Comparison of ENCODE assay signal across 8 cellular contexts in genomic region chr21:15826147-15826780, GRCh38.
A peak's percentile ranks its signal among the peaks of the same experiment; 100 is the strongest.
DNase-seq lines count a peak whose midpoint lies in the region; ATAC-seq and TF ChIP-seq lines count a peak whose summit lies in the region.

No MANE protein-coding gene starts in this region.

- no peak overlapping the region for H3K4me3 ChIP-seq in CD4-positive, CD25-positive, alpha-beta regulatory T cell (ENCODE audit: low read depth, low read length)
- H3K4me3 ChIP-seq in esophagus squamous epithelium (no peak overlapping the region), neural progenitor cell (no peak overlapping the region)

- H3K4me1 ChIP-seq in CD4-positive, CD25-positive, alpha-beta regulatory T cell (ENCODE audit: control insufficient read depth, insufficient read depth, low read length, poor library complexity, severe bottlenecking), result peaks cover 20% of the 10 kb centered on the region
- no peaks in the 10 kb centered on the region for H3K4me1 ChIP-seq in esophagus squamous epithelium
- no peaks in the 10 kb centered on the region for H3K4me1 ChIP-seq in neural progenitor cell

- no peaks in the 10 kb centered on the region for H3K9me3 Mint-ChIP-seq in CD4-positive, CD25-positive, alpha-beta regulatory T cell
- H3K9me3 Mint-ChIP-seq in neural progenitor cell, result no peaks in the 10 kb centered on the region

- WGBS in esophagus squamous epithelium, 2 donors, result 43 to 51% methylated on average over 5 of the region's 5 CpGs

- ATAC-seq in CD4-positive, CD25-positive, alpha-beta regulatory T cell (ENCODE audit: low read depth in 2 of 2), result peak; percentile 44 to 49
- ATAC-seq in GM18498 (IDR thresholded peaks at IDR 0.05; ENCODE audit: unreplicated experiment), result peak; percentile 69
- ATAC-seq in HG03342 (IDR thresholded peaks at IDR 0.05; ENCODE audit: unreplicated experiment), result peak; percentile 69
- peak; percentile 82 for ATAC-seq in SK-N-SH treated with all-trans-retinoic acid at 6 μM for 48 hours
- no peak for ATAC-seq in GM19328 (IDR thresholded peaks at IDR 0.05; ENCODE audit: unreplicated experiment)

- H4K20me1 ChIP-seq in neural progenitor cell (ENCODE audit: low read depth), result no peaks in the 10 kb centered on the region

- TF ChIP-seq CTCF in esophagus squamous epithelium (IDR thresholded peaks at IDR 0.05), result peak in 5 of 6 experiments; percentile 46 to 67 (median 56)
- peak; percentile 71 for TF ChIP-seq CTCF in neural progenitor cell (IDR thresholded peaks at IDR 0.05)

- peaks cover 10% of the 10 kb centered on the region for H3F3A ChIP-seq in neural progenitor cell (ENCODE audit: low read depth)

- peaks cover 32% of the 10 kb centered on the region for H3K36me3 ChIP-seq in CD4-positive, CD25-positive, alpha-beta regulatory T cell (ENCODE audit: control insufficient read depth, insufficient read depth, low read length)
- H3K36me3 ChIP-seq in esophagus squamous epithelium, result peaks cover 0 to 52% (median 0%) of the 10 kb centered on the region in 3 donors
- no peaks in the 10 kb centered on the region for H3K36me3 ChIP-seq in neural progenitor cell

- H2AFZ ChIP-seq in neural progenitor cell (replicated peaks), result no peak overlapping the region

- H3K9me3 ChIP-seq in CD4-positive, CD25-positive, alpha-beta regulatory T cell (ENCODE audit: control insufficient read depth in 2 of 2, low read length in 2 of 2), result no peaks in the 10 kb centered on the region
- no peaks in the 10 kb centered on the region for H3K9me3 ChIP-seq in esophagus squamous epithelium
- H3K9me3 ChIP-seq in neural progenitor cell (ENCODE audit: low read depth), result no peaks in the 10 kb centered on the region

- no peaks in the 10 kb centered on the region for H3K79me2 ChIP-seq in neural progenitor cell (ENCODE audit: low read depth)

- no peak overlapping the region for H3K4me2 ChIP-seq in neural progenitor cell

- no peak for TF ChIP-seq POLR2A in esophagus squamous epithelium (IDR thresholded peaks at IDR 0.05)

- H3K4me1 Mint-ChIP-seq in CD4-positive, CD25-positive, alpha-beta regulatory T cell, result peaks cover 23 to 43% (median 29%) of the 10 kb centered on the region in 4 donors
- no peaks in the 10 kb centered on the region for H3K4me1 Mint-ChIP-seq in neural progenitor cell

- intact Hi-C loops in esophagus squamous epithelium (cut with DNase I), result loop anchor here (10.0 kb wide), 1 partner anchor 91 kb away; no protein-coding TSS in a partner anchor

- H3K4me3 Mint-ChIP-seq in CD4-positive, CD25-positive, alpha-beta regulatory T cell, result no peak overlapping the region
- no peak overlapping the region for H3K4me3 Mint-ChIP-seq in neural progenitor cell

- no peak overlapping the region for H3K9ac ChIP-seq in neural progenitor cell

- H3K27ac Mint-ChIP-seq in CD4-positive, CD25-positive, alpha-beta regulatory T cell, result no peak overlapping the region
- no peak overlapping the region for H3K27ac Mint-ChIP-seq in neural progenitor cell

- H3K36me3 Mint-ChIP-seq in CD4-positive, CD25-positive, alpha-beta regulatory T cell, result peaks cover 38% of the 10 kb centered on the region
- peaks cover 23% of the 10 kb centered on the region for H3K36me3 Mint-ChIP-seq in neural progenitor cell

- H3K27ac ChIP-seq in CD4-positive, CD25-positive, alpha-beta regulatory T cell (ENCODE audit: insufficient read depth, low read length, poor library complexity, severe bottlenecking), result no peak overlapping the region
- H3K27ac ChIP-seq in esophagus squamous epithelium, result no peak overlapping the region
- H3K27ac ChIP-seq in neural progenitor cell, result no peak overlapping the region

- DNase-seq in CD4-positive, CD25-positive, alpha-beta regulatory T cell, result peak in 2 of 3 donors; percentile 42 to 68
- DNase-seq in esophagus squamous epithelium (lab: John Stamatoyannopoulos, UW) (no peak), neural progenitor cell (ENCODE audit: low spot score) (peak; percentile 52), GOT3 (lab: John Stamatoyannopoulos, UW) (no peak)

- no peaks in the 10 kb centered on the region for H3K27me3 Mint-ChIP-seq in CD4-positive, CD25-positive, alpha-beta regulatory T cell
- H3K27me3 Mint-ChIP-seq in neural progenitor cell (ENCODE audit: insufficient read depth, low read depth), result no peaks in the 10 kb centered on the region

- H3K27me3 ChIP-seq in CD4-positive, CD25-positive, alpha-beta regulatory T cell (ENCODE audit: control insufficient read depth, insufficient read depth, low read length), result no peaks in the 10 kb centered on the region
- H3K27me3 ChIP-seq in esophagus squamous epithelium, result no peaks in the 10 kb centered on the region
- H3K27me3 ChIP-seq in neural progenitor cell, result no peaks in the 10 kb centered on the region

TF ChIP-seq in SK-N-SH treated with all-trans-retinoic acid at 6 μM for 48 hours, 23 proteins besides CTCF, POLR2A, EP300 and RAD21:
- TF ChIP-seq POU6F1 (CRISPR knock-in tag; IDR thresholded peaks at IDR 0.05; ENCODE audit: borderline replicate concordance, low read depth), result no peak
- no peak for TF ChIP-seq RARB (CRISPR knock-in tag; IDR thresholded peaks at IDR 0.05)
- no peak for TF ChIP-seq PPARA (CRISPR knock-in tag; IDR thresholded peaks at IDR 0.05; ENCODE audit: borderline replicate concordance)
- no peak for TF ChIP-seq OSR1 (CRISPR knock-in tag; IDR thresholded peaks at IDR 0.05)
- TF ChIP-seq ESRRG (CRISPR knock-in tag; IDR thresholded peaks at IDR 0.05), result no peak
- TF ChIP-seq ZNF70 (CRISPR knock-in tag; IDR thresholded peaks at IDR 0.05), result no peak
- TF ChIP-seq ARNTL (CRISPR knock-in tag; IDR thresholded peaks at IDR 0.05; ENCODE audit: borderline replicate concordance, low read depth), result no peak
- no peak for TF ChIP-seq TOX (CRISPR knock-in tag; IDR thresholded peaks at IDR 0.05; ENCODE audit: borderline replicate concordance)
- TF ChIP-seq ZFP3 (CRISPR knock-in tag; IDR thresholded peaks at IDR 0.05), result no peak
- no peak for TF ChIP-seq PATZ1 (CRISPR knock-in tag; IDR thresholded peaks at IDR 0.05; ENCODE audit: borderline replicate concordance)
- no peak for TF ChIP-seq TCF4 (CRISPR knock-in tag; IDR thresholded peaks at IDR 0.05; ENCODE audit: borderline replicate concordance)
- no peak for TF ChIP-seq CREB5 (CRISPR knock-in tag; IDR thresholded peaks at IDR 0.05; ENCODE audit: low read depth)
- no peak for TF ChIP-seq CSDC2 (CRISPR knock-in tag; IDR thresholded peaks at IDR 0.05)
- no peak for TF ChIP-seq ZC3H10 (CRISPR knock-in tag; IDR thresholded peaks at IDR 0.05)

Comparison
In these comparisons a context has a peak if more than half of its experiments do, and no peak if none do; other contexts are left out.
1. DNase-seq: peak in CD4-positive, CD25-positive, alpha-beta regulatory T cell (2 of 3) and neural progenitor cell (single experiment); none in esophagus squamous epithelium (single experiment) and GOT3 (single experiment).